ENCODE assay signal across 12 cellular contexts in the genomic region with DNA sequence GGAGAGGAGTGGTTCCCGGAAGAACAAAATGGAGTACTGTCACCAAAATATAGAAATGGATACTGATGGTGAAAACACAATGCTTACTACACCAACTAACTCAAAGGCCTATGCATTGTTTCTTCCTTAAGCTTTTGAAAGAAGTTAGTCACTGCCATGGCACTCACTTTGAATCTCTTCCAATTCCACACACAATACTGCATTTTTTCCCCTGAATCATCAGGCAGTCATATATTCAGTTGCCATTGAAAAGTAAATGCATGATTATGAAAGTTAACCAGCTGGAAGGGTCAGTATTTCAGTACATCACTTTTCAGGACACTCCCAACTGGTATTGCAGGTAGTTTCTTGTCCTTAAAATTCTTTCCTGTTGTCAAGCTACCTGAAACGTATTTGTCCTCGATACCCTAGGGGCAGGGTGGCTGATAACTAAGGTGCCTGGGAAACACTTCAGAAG. TPM values are rescaled to one million over a fixed set of nuclear protein-coding genes. Genes with fewer than 3 reads are reported as not detected.
DNase-seq lines count a peak whose midpoint lies in the region; ATAC-seq and TF ChIP-seq lines count a peak whose summit lies in the region.
"Had no signal": no experiment of that assay in that cellular context is flagged by ENCODE, and none has a peak within 500 bp of the region (broad histone marks: within the 10 kb centered on the region; RNA-seq: fewer than 3 reads in every experiment).

No MANE protein-coding gene starts in this region.

- no peak overlapping the region for H3K4me3 Mint-ChIP-seq in stimulated activated naive CD8-positive, alpha-beta T cell treated with anti-CD3 and anti-CD28 coated beads, Interleukin-15, amount 100 ng/mL, for 72 hours
- H3K4me3 Mint-ChIP-seq: nephron had no signal

- H3K27me3 Mint-ChIP-seq in stimulated activated naive CD8-positive, alpha-beta T cell treated with anti-CD3 and anti-CD28 coated beads, Interleukin-15, amount 100 ng/mL, for 72 hours: no peaks in the 10 kb centered on the region

- no peaks in the 10 kb centered on the region for H3K9me3 Mint-ChIP-seq in stimulated activated naive CD8-positive, alpha-beta T cell treated with anti-CD3 and anti-CD28 coated beads, Interleukin-15, amount 100 ng/mL, for 72 hours
- H3K9me3 Mint-ChIP-seq: nephron had no signal

- no peak overlapping the region for H3K27ac Mint-ChIP-seq in stimulated activated naive CD8-positive, alpha-beta T cell treated with anti-CD3 and anti-CD28 coated beads, Interleukin-15, amount 100 ng/mL, for 72 hours
- H3K27ac Mint-ChIP-seq: nephron had no signal

- peaks cover 12% of the 10 kb centered on the region for H3K4me1 Mint-ChIP-seq in stimulated activated naive CD8-positive, alpha-beta T cell treated with anti-CD3 and anti-CD28 coated beads, Interleukin-15, amount 100 ng/mL, for 72 hours
- H3K4me1 Mint-ChIP-seq: nephron had no signal

- DNase-seq in COLO829 (ENCODE audit: low spot score): peak; percentile 68
- peak; percentile 98 for DNase-seq in fibroblast of the aortic adventitia (ENCODE audit: low read depth)
- peak; percentile 88 for DNase-seq in retinal pigment epithelial cell (ENCODE audit: low read depth)
- no peak for DNase-seq in NCI-H446 treated with DMSO at 0.1 percent for 48 hours (lab: John Stamatoyannopoulos, UW)
- no peak for DNase-seq in DMS79 (lab: John Stamatoyannopoulos, UW)
- no peak for DNase-seq in stimulated activated naive CD8-positive, alpha-beta T cell treated with anti-CD3 and anti-CD28 coated beads, Interleukin-15, amount 100 ng/mL, for 72 hours
- DNase-seq: activated CD4-positive, alpha-beta T cell treated with anti-CD3 and anti-CD28 coated beads for 1 hour; colonic mucosa; NCI-H526 had no signal

- ATAC-seq in SK-N-SH treated with all-trans-retinoic acid at 6 μM for 48 hours (peak; percentile 96), GM18868 (IDR thresholded peaks at IDR 0.05; ENCODE audit: unreplicated experiment) (no peak)
- ATAC-seq in stimulated activated naive CD8-positive, alpha-beta T cell treated with anti-CD3 and anti-CD28 coated beads, Interleukin-15, amount 100 ng/mL, for 72 hours: no peak

- H3K4me3 ChIP-seq in fibroblast of the aortic adventitia (ENCODE audit: low read depth, low read length) (peak overlapping the region; percentile 40), retinal pigment epithelial cell (ENCODE audit: low read length) (no peak overlapping the region)
- H3K4me3 ChIP-seq: colonic mucosa had no signal

- TF ChIP-seq CTCF in fibroblast of the aortic adventitia (IDR thresholded peaks at IDR 0.05; ENCODE audit: insufficient read depth, low read length) (no peak), retinal pigment epithelial cell (conservative IDR thresholded peaks at IDR 0.05; ENCODE audit: low read depth, low read length) (no peak)

TF ChIP-seq in SK-N-SH treated with all-trans-retinoic acid at 6 μM for 48 hours, 23 proteins besides CTCF, POLR2A, EP300 and RAD21:
- TF ChIP-seq ISL1 (CRISPR knock-in tag; IDR thresholded peaks at IDR 0.05) (peak; percentile 26; the same call in 1 of the 2 replicates), OSR1 (CRISPR knock-in tag; IDR thresholded peaks at IDR 0.05) (no peak)

RNA-seq across cellular contexts. Expression of a gene that starts 9.0 kb away (rescaled TPM):
- total RNA-seq in fibroblast of the aortic adventitia (ENCODE audit: low replicate concordance): 46.8 and 144 TPM in 2 replicates

RNA-seq across cellular contexts. Expression of a gene that starts 59.7 kb away (rescaled TPM):
- total RNA-seq in fibroblast of the aortic adventitia (ENCODE audit: low replicate concordance): 88.1 and 118 TPM in 2 replicates

Comparison
In these comparisons a context has a peak if more than half of its experiments do, and no peak if none do; other contexts are left out.
1. DNase-seq: peak in COLO829 (single experiment), fibroblast of the aortic adventitia (single experiment) and retinal pigment epithelial cell (single experiment); none in NCI-H446 treated with DMSO at 0.1 percent for 48 hours (single experiment), DMS79 (single experiment) and stimulated activated naive CD8-positive, alpha-beta T cell treated with anti-CD3 and anti-CD28 coated beads, Interleukin-15, amount 100 ng/mL, for 72 hours (0 of 2).